Comparison of ENCODE assay signal across 12 cellular contexts in genomic region chr5:151449288-151449687, GRCh38. TPM values are rescaled to one million over a fixed set of nuclear protein-coding genes. Genes with fewer than 3 reads are reported as not detected.
DNase-seq lines count a peak whose midpoint lies in the region; ATAC-seq and TF ChIP-seq lines count a peak whose summit lies in the region.
"Had no signal": no experiment of that assay in that cellular context is flagged by ENCODE, and none has a peak within 500 bp of the region (broad histone marks: within the 10 kb centered on the region; RNA-seq: fewer than 3 reads in every experiment).

No MANE protein-coding gene starts in this region.

- no peak for DNase-seq in activated CD4-positive, alpha-beta T cell treated with anti-CD3 and anti-CD28 coated beads, Interleukin-2, amount 10 ng/mL, durations not matched to agents 24 days and 14 days
- no peak for DNase-seq in activated CD4-positive, alpha-beta T cell treated with anti-CD3 and anti-CD28 coated beads, Interleukin-2, amount 50 U/mL, for 48 hours
- DNase-seq in SK-N-MC (ENCODE audit: low read depth, low spot score) (no peak), erythroblast (lab: John Stamatoyannopoulos, UW) (peak; percentile 62 to 76), smooth muscle cell (lab: John Stamatoyannopoulos, UW; ENCODE audit: unreplicated experiment) (no peak)
- DNase-seq in CD8-positive, alpha-beta T cell: no peak
- DNase-seq: ACHN, amniotic stem cell, NCI-H1105 treated with DMSO at 0.1 percent for 48 hours, psoas muscle had no signal

- H3K9ac ChIP-seq in SK-N-MC (ENCODE audit: insufficient read length): peak overlapping the region; percentile 59
- H3K9ac ChIP-seq in smooth muscle cell (ENCODE audit: low read depth): no peak overlapping the region

- peaks cover 27% of the 10 kb centered on the region for H3K27me3 Mint-ChIP-seq in activated CD4-positive, alpha-beta T cell treated with anti-CD3 and anti-CD28 coated beads, Interleukin-2, amount 10 ng/mL, durations not matched to agents 24 days and 14 days
- H3K27me3 Mint-ChIP-seq in CD8-positive, alpha-beta T cell (ENCODE audit: low read depth): peaks cover 7% of the 10 kb centered on the region

- H4K20me1 ChIP-seq in smooth muscle cell (ENCODE audit: low read depth): peaks cover 11% of the 10 kb centered on the region

- ATAC-seq in GM21447 (IDR thresholded peaks at IDR 0.05; ENCODE audit: unreplicated experiment) (no peak), HG02938 (IDR thresholded peaks at IDR 0.05; ENCODE audit: unreplicated experiment) (no peak)
- ATAC-seq in CD8-positive, alpha-beta T cell: no peak
- ATAC-seq: psoas muscle had no signal

- H3K4me3 Mint-ChIP-seq in activated CD4-positive, alpha-beta T cell treated with anti-CD3 and anti-CD28 coated beads, Interleukin-2, amount 10 ng/mL, durations not matched to agents 24 days and 14 days: peak overlapping the region; percentile 92
- H3K4me3 Mint-ChIP-seq in CD8-positive, alpha-beta T cell: no peak overlapping the region

- WGBS in smooth muscle cell (ENCODE audit: low lambda C conversion rate): 43% methylated on average over 7 of the region's 7 CpGs

- H3K9me3 Mint-ChIP-seq in activated CD4-positive, alpha-beta T cell treated with anti-CD3 and anti-CD28 coated beads, Interleukin-2, amount 10 ng/mL, durations not matched to agents 24 days and 14 days: no peaks in the 10 kb centered on the region
- no peaks in the 10 kb centered on the region for H3K9me3 Mint-ChIP-seq in CD8-positive, alpha-beta T cell

- H3K79me2 ChIP-seq in smooth muscle cell (ENCODE audit: low read depth): peaks cover 23% of the 10 kb centered on the region

- peaks cover 24% of the 10 kb centered on the region for H3F3A ChIP-seq in smooth muscle cell (ENCODE audit: low read depth)

- H3K36me3 ChIP-seq in SK-N-MC (ENCODE audit: insufficient read depth, low read length) (no peaks in the 10 kb centered on the region), smooth muscle cell (ENCODE audit: low read depth) (no peaks in the 10 kb centered on the region)
- H3K36me3 ChIP-seq in CD8-positive, alpha-beta T cell (ENCODE audit: insufficient read depth, low read length): no peaks in the 10 kb centered on the region

- no peaks in the 10 kb centered on the region for H3K27me3 ChIP-seq in smooth muscle cell (ENCODE audit: low read depth)
- no peaks in the 10 kb centered on the region for H3K27me3 ChIP-seq in CD8-positive, alpha-beta T cell (ENCODE audit: insufficient read depth, low read length)

- H2AFZ ChIP-seq in smooth muscle cell (ENCODE audit: low read depth): peak overlapping the region; percentile 86

- intact Hi-C loops in activated CD4-positive, alpha-beta T cell treated with anti-CD3 and anti-CD28 coated beads, Interleukin-2, amount 10 ng/mL, durations not matched to agents 24 days and 14 days (cut with micrococcal nuclease): loop anchor here (2.0 to 10.0 kb wide), 2 partner anchors 14 to 296 kb away; no protein-coding TSS in a partner anchor
- intact Hi-C loops in CD8-positive, alpha-beta T cell (cut with DNase I, micrococcal nuclease): loop anchor here (5.0 to 10.0 kb wide), 4 partner anchors 194 to 1058 kb away; partner anchors contain the start of genes GM2A (in 2 of the 2) and ATOX1 (in 1 of the 2)

- H3K27ac ChIP-seq in SK-N-MC: no peak overlapping the region
- H3K27ac ChIP-seq in smooth muscle cell (ENCODE audit: low read depth): peak overlapping the region; percentile 14
- no peak overlapping the region for H3K27ac ChIP-seq in CD8-positive, alpha-beta T cell (ENCODE audit: low read depth, low read length)
- H3K27ac ChIP-seq: psoas muscle had no signal

- CTCF ChIA-PET in CD8-positive, alpha-beta T cell (lab: Charles Lee): interaction anchor here (1.0 to 7.6 kb wide), 2 partner anchors 25 to 202 kb away, joined by 3 to 75 read pairs; no protein-coding TSS in a partner anchor

- TF ChIP-seq POLR2A in erythroblast (IDR thresholded peaks at IDR 0.05; ENCODE audit: low read length): no peak

- H3K9me3 ChIP-seq in SK-N-MC (ENCODE audit: low read depth, low read length) (no peaks in the 10 kb centered on the region), smooth muscle cell (replicated peaks; ENCODE audit: low read depth) (no peaks in the 10 kb centered on the region)
- no peaks in the 10 kb centered on the region for H3K9me3 ChIP-seq in CD8-positive, alpha-beta T cell (ENCODE audit: low read length)
- H3K9me3 ChIP-seq: psoas muscle had no signal

- H3K4me2 ChIP-seq in smooth muscle cell: peak overlapping the region; percentile 99

- no peak overlapping the region for H3K27ac Mint-ChIP-seq in activated CD4-positive, alpha-beta T cell treated with anti-CD3 and anti-CD28 coated beads, Interleukin-2, amount 10 ng/mL, durations not matched to agents 24 days and 14 days
- H3K27ac Mint-ChIP-seq in CD8-positive, alpha-beta T cell: no peak overlapping the region

- H3K36me3 Mint-ChIP-seq in activated CD4-positive, alpha-beta T cell treated with anti-CD3 and anti-CD28 coated beads, Interleukin-2, amount 10 ng/mL, durations not matched to agents 24 days and 14 days (ENCODE audit: low read depth): peaks cover 4% of the 10 kb centered on the region
- peaks cover 4% of the 10 kb centered on the region for H3K36me3 Mint-ChIP-seq in CD8-positive, alpha-beta T cell

- TF ChIP-seq CTCF in smooth muscle cell (IDR thresholded peaks at IDR 0.05; ENCODE audit: borderline replicate concordance, insufficient read depth, poor library complexity, severe bottlenecking): no peak
- no peak for TF ChIP-seq CTCF in CD8-positive, alpha-beta T cell (IDR thresholded peaks at IDR 0.05)

- POLR2A ChIA-PET in CD8-positive, alpha-beta T cell (lab: Charles Lee): no interaction called here

- H3K4me3 ChIP-seq in SK-N-MC: peak overlapping the region; percentile 96
- H3K4me3 ChIP-seq in smooth muscle cell: peak overlapping the region; percentile 80
- H3K4me3 ChIP-seq in CD8-positive, alpha-beta T cell (ENCODE audit: low read depth, low read length): no peak overlapping the region

- peaks cover 23% of the 10 kb centered on the region for H3K4me1 ChIP-seq in smooth muscle cell (ENCODE audit: low read depth)
- H3K4me1 ChIP-seq in CD8-positive, alpha-beta T cell (ENCODE audit: insufficient read depth, low read length): peaks cover 8% of the 10 kb centered on the region

- peaks cover 19% of the 10 kb centered on the region for H3K4me1 Mint-ChIP-seq in activated CD4-positive, alpha-beta T cell treated with anti-CD3 and anti-CD28 coated beads, Interleukin-2, amount 10 ng/mL, durations not matched to agents 24 days and 14 days
- H3K4me1 Mint-ChIP-seq in CD8-positive, alpha-beta T cell (ENCODE audit: low read depth): peaks cover 24% of the 10 kb centered on the region

RNA-seq across cellular contexts. Expression of gene SLC36A1, which starts 1.9 kb away (rescaled TPM):
- 7.2 and 7.8 TPM in 2 replicates for total RNA-seq in activated CD4-positive, alpha-beta T cell treated with anti-CD3 and anti-CD28 coated beads, Interleukin-2, amount 10 ng/mL, durations not matched to agents 24 days and 14 days
- 8.8 and 15.1 TPM in 2 replicates for total RNA-seq in smooth muscle cell
- 6.9 and 8.3 TPM in 2 replicates for polyA plus RNA-seq in smooth muscle cell
- total RNA-seq in CD8-positive, alpha-beta T cell: 1 to 10 TPM; 1.5 to 2.4 TPM

Comparison
In these comparisons a context has a peak if more than half of its experiments do, and no peak if none do; other contexts are left out.
1. DNase-seq: peak in erythroblast (2 of 2); none in activated CD4-positive, alpha-beta T cell treated with anti-CD3 and anti-CD28 coated beads, Interleukin-2, amount 10 ng/mL, durations not matched to agents 24 days and 14 days (single experiment), activated CD4-positive, alpha-beta T cell treated with anti-CD3 and anti-CD28 coated beads, Interleukin-2, amount 50 U/mL, for 48 hours (0 of 2), SK-N-MC (single experiment), smooth muscle cell (single experiment) and CD8-positive, alpha-beta T cell (0 of 7).